19 cellular contexts compared by ENCODE assay signal in genomic region chr22:24053481-24054226, GRCh38. TPM values are rescaled to one million over a fixed set of nuclear protein-coding genes. Genes with fewer than 3 reads are reported as not detected.
A peak's percentile ranks its signal among the peaks of the same experiment; 100 is the strongest.
DNase-seq lines count a peak whose midpoint lies in the region; ATAC-seq and TF ChIP-seq lines count a peak whose summit lies in the region.
"Had no signal": no experiment of that assay in that cellular context is flagged by ENCODE, and none has a peak within 500 bp of the region (broad histone marks: within the 10 kb centered on the region; RNA-seq: fewer than 3 reads in every experiment).

No MANE protein-coding gene starts in this region.

- intact Hi-C loops in activated B cell treated with CpG ODN at 0.5 μM for 24 hours (cut with micrococcal nuclease) = no loop called here

- CTCF ChIA-PET in activated B cell treated with CpG ODN at 0.5 μM for 24 hours (lab: Charles Lee) = no interaction called here

- H3K36me3 ChIP-seq in endodermal cell (ENCODE audit: control insufficient read depth, insufficient read depth, low read length) = peaks cover 60% of the 10 kb centered on the region

- H3K27ac Mint-ChIP-seq in activated B cell treated with CpG ODN at 0.5 μM for 24 hours (peak overlapping the region; percentile 54), progenitor cell of endocrine pancreas (peak overlapping the region; percentile 5), endodermal cell (no peak overlapping the region)
- H3K27ac Mint-ChIP-seq: activated CD4-positive, alpha-beta T cell treated with anti-CD3 and anti-CD28 coated beads for 36 hours; activated T-helper 17 cell treated with anti-CD3 and anti-CD28 coated beads, Interleukin-2, amount 50 U/mL, for 72 hours had no signal

- H3K4me3 ChIP-seq in coronary artery = no peak overlapping the region
- no peak overlapping the region for H3K4me3 ChIP-seq in endodermal cell (ENCODE audit: low read length)
- H3K4me3 ChIP-seq: MG63, right lobe of liver, tibial artery had no signal

- H3K36me3 Mint-ChIP-seq in activated B cell treated with CpG ODN at 0.5 μM for 24 hours (ENCODE audit: low read depth) (peaks cover 82% of the 10 kb centered on the region), progenitor cell of endocrine pancreas (ENCODE audit: insufficient read depth) (peaks cover 20% of the 10 kb centered on the region), endodermal cell (ENCODE audit: low read depth) (peaks cover 75% of the 10 kb centered on the region)

- H3K27me3 Mint-ChIP-seq in activated B cell treated with CpG ODN at 0.5 μM for 24 hours = no peaks in the 10 kb centered on the region
- no peaks in the 10 kb centered on the region for H3K27me3 Mint-ChIP-seq in progenitor cell of endocrine pancreas
- no peaks in the 10 kb centered on the region for H3K27me3 Mint-ChIP-seq in endodermal cell (ENCODE audit: insufficient read depth)
- H3K27me3 Mint-ChIP-seq: activated CD4-positive, alpha-beta T cell treated with anti-CD3 and anti-CD28 coated beads for 36 hours; activated T-helper 17 cell treated with anti-CD3 and anti-CD28 coated beads, Interleukin-2, amount 50 U/mL, for 72 hours had no signal

- ATAC-seq in GM18511 (IDR thresholded peaks at IDR 0.05; ENCODE audit: unreplicated experiment) (peak; percentile 58), HG03175 (IDR thresholded peaks at IDR 0.05; ENCODE audit: unreplicated experiment) (peak; percentile 72), activated B cell treated with CpG ODN at 0.5 μM for 24 hours (ENCODE audit: low read depth) (peak; percentile 89), HG03108 (IDR thresholded peaks at IDR 0.05; ENCODE audit: unreplicated experiment) (no peak)
- ATAC-seq: activated CD4-positive, alpha-beta T cell treated with anti-CD3 and anti-CD28 coated beads for 36 hours; activated T-helper 17 cell treated with anti-CD3 and anti-CD28 coated beads, Interleukin-2, amount 50 U/mL, for 72 hours had no signal

- POLR2A ChIA-PET in activated B cell treated with CpG ODN at 0.5 μM for 24 hours (lab: Charles Lee) = no interaction called here

- H3K9me3 ChIP-seq in endodermal cell (ENCODE audit: control insufficient read depth, low read length) = no peaks in the 10 kb centered on the region
- H3K9me3 ChIP-seq: MG63, right lobe of liver, SK-N-SH, tibial artery had no signal

- 90 to 92% methylated on average over 7 to 10 of the region's 10 CpGs for WGBS in endodermal cell (ENCODE audit: insufficient coverage in 1 of 2, insufficient read length in 1 of 2), 2 experiments

- no peak overlapping the region for H3K9ac ChIP-seq in endodermal cell (ENCODE audit: extremely low read depth, low read length, poor library complexity, severe bottlenecking)
- H3K9ac ChIP-seq: SK-N-SH had no signal

- H3K27me3 ChIP-seq in endodermal cell (ENCODE audit: control insufficient read depth, insufficient read depth, low read length, poor library complexity, severe bottlenecking) = no peaks in the 10 kb centered on the region
- H3K27me3 ChIP-seq: MG63, right lobe of liver, tibial artery had no signal

- H3K27ac ChIP-seq in coronary artery (no peak overlapping the region), caudate nucleus (ENCODE audit: low read depth, low read length) (no peak overlapping the region), endodermal cell (ENCODE audit: low read depth, low read length) (no peak overlapping the region)
- H3K27ac ChIP-seq: HL-60, right lobe of liver, tibial artery had no signal

- DNase-seq in activated B cell treated with CpG ODN at 0.5 μM for 24 hours (no peak), progenitor cell of endocrine pancreas (ENCODE audit: low spot score, unreplicated experiment) (no peak), coronary artery (ENCODE audit: low spot score) (no peak), caudate nucleus (lab: John Stamatoyannopoulos, UW) (no peak), endodermal cell (no peak)
- DNase-seq: activated CD4-positive, alpha-beta T cell treated with anti-CD3 and anti-CD28 coated beads for 36 hours; Calu3; MG63; NCI-H510A treated with DMSO at 0.1 percent for 48 hours; right lobe of liver; SK-N-SH; tibial artery had no signal

- peaks cover 2% of the 10 kb centered on the region for H3K4me1 ChIP-seq in endodermal cell (ENCODE audit: control insufficient read depth, insufficient read depth, low read length)
- H3K4me1 ChIP-seq: right lobe of liver had no signal

- no peaks in the 10 kb centered on the region for H3K9me3 Mint-ChIP-seq in activated B cell treated with CpG ODN at 0.5 μM for 24 hours
- no peaks in the 10 kb centered on the region for H3K9me3 Mint-ChIP-seq in progenitor cell of endocrine pancreas (ENCODE audit: low read depth)
- H3K9me3 Mint-ChIP-seq in endodermal cell = no peaks in the 10 kb centered on the region
- H3K9me3 Mint-ChIP-seq: activated T-helper 17 cell treated with anti-CD3 and anti-CD28 coated beads, Interleukin-2, amount 50 U/mL, for 72 hours had no signal

- H3K4me1 Mint-ChIP-seq in activated B cell treated with CpG ODN at 0.5 μM for 24 hours = peaks cover 17% of the 10 kb centered on the region
- no peaks in the 10 kb centered on the region for H3K4me1 Mint-ChIP-seq in progenitor cell of endocrine pancreas (ENCODE audit: low read depth)
- no peaks in the 10 kb centered on the region for H3K4me1 Mint-ChIP-seq in endodermal cell
- H3K4me1 Mint-ChIP-seq: activated CD4-positive, alpha-beta T cell treated with anti-CD3 and anti-CD28 coated beads for 36 hours; activated T-helper 17 cell treated with anti-CD3 and anti-CD28 coated beads, Interleukin-2, amount 50 U/mL, for 72 hours had no signal

- H3K4me3 Mint-ChIP-seq in activated B cell treated with CpG ODN at 0.5 μM for 24 hours = no peak overlapping the region
- no peak overlapping the region for H3K4me3 Mint-ChIP-seq in progenitor cell of endocrine pancreas (ENCODE audit: low read depth)
- H3K4me3 Mint-ChIP-seq in endodermal cell = no peak overlapping the region
- H3K4me3 Mint-ChIP-seq: activated CD4-positive, alpha-beta T cell treated with anti-CD3 and anti-CD28 coated beads for 36 hours; activated T-helper 17 cell treated with anti-CD3 and anti-CD28 coated beads, Interleukin-2, amount 50 U/mL, for 72 hours had no signal

- TF ChIP-seq CTCF in activated B cell treated with CpG ODN at 0.5 μM for 24 hours (IDR thresholded peaks at IDR 0.05) (no peak), progenitor cell of endocrine pancreas (IDR thresholded peaks at IDR 0.05; ENCODE audit: unreplicated experiment) (no peak), coronary artery (IDR thresholded peaks at IDR 0.05) (no peak), endodermal cell (conservative IDR thresholded peaks at IDR 0.05) (no peak)

RNA-seq across cellular contexts. Expression of gene CABIN1, which starts 42.5 kb away (rescaled TPM):
- total RNA-seq in activated B cell treated with CpG ODN at 0.5 μM for 24 hours = 56.9 and 65.4 TPM in 2 replicates
- 91.4 and 102 TPM in 2 replicates for total RNA-seq in progenitor cell of endocrine pancreas
- 10 to 100 TPM; 87.0 to 93.3 TPM for total RNA-seq in endodermal cell
- 47.7 TPM for polyA plus RNA-seq in endodermal cell (2013, experiment 1 of 2)
- 50.9 TPM for polyA plus RNA-seq in endodermal cell (2013, experiment 2 of 2)

RNA-seq across cellular contexts. Expression of gene GSTT4, which starts 48.4 kb away (rescaled TPM):
- not detected in 2 replicates for total RNA-seq in activated B cell treated with CpG ODN at 0.5 μM for 24 hours
- not detected in 2 replicates for total RNA-seq in progenitor cell of endocrine pancreas
- total RNA-seq in endodermal cell = not detected
- polyA plus RNA-seq in endodermal cell (2013, experiment 1 of 2) = not detected
- not detected for polyA plus RNA-seq in endodermal cell (2013, experiment 2 of 2)
- total RNA-seq: activated CD4-positive, alpha-beta T cell treated with anti-CD3 and anti-CD28 coated beads for 36 hours; activated T-helper 17 cell treated with anti-CD3 and anti-CD28 coated beads, Interleukin-2, amount 50 U/mL, for 72 hours; Calu3; fibroblast of lung; myocyte; right lobe of liver had no signal
- polyA plus RNA-seq: fibroblast of lung, SK-N-SH had no signal
